Comparison of ENCODE assay signal across 8 cellular contexts in the genomic region with DNA sequence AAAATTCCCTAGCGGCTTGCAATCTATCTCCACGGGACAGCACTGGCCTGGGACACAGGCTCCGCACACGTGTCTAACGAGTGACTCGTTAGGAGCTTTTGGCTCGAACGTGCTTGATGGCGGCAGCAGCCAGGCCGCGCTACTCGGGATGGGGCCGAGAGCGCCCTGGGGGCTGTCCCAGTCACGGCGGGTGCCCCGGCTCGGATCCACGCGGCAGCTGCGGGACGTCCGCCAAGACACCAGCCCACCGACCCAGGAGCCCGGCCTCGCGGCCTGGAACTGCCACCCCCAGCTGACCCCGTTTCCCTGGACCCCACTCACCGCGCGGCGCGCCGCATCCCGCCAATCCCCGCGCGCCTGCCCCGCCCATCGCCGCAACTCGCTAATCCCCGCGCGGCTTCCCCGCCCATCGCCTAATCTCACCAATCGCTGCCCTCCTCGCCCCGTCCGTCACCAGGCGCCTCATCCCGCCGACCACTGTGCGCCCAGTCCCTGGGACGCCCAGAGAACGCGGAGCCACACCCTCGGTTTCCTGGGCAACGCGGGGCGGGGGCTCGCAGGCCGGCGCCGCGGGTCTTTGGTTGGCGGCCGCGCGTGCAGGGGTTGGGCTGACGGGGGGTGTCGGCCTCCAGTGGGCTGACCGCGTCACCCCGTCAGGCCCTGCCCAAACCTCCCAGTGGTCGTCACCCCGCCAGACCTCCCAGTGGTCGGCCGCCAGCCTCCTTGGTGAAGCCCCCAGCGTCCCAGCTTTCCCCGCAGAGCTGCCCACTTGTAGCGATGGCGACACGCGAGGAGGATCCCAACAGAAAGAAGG. TPM values are rescaled to one million over a fixed set of nuclear protein-coding genes. Genes with fewer than 3 reads are reported as not detected.
DNase-seq lines count a peak whose midpoint lies in the region; ATAC-seq, FAIRE-seq and TF ChIP-seq lines count a peak whose summit lies in the region.

A gene (minus strand): TSS at position 359 of the 814 bp plus-strand sequence. CDS start 1,495 bp downstream, outside the sequence.

- H3K36me3 ChIP-seq in OCI-LY3 (replicated peaks; ENCODE audit: low read depth, low read length): peaks cover 31% of the 10 kb centered on the region

- peak within 1 kb of the TSS; percentile 30 for H3K27ac ChIP-seq in OCI-LY3 (ENCODE audit: low read length)

- peak within 1 kb of the TSS; percentile 77 for H3K9ac ChIP-seq in OCI-LY3 (ENCODE audit: low read length)

- peak; percentile 100 for DNase-seq in D721Med (ENCODE audit: insufficient read length, low spot score)
- DNase-seq in HuH-7 (ENCODE audit: low spot score): peak; percentile 100
- DNase-seq in activated T-cell treated with anti-CD3 and anti-CD28 coated beads for 24 hours (ENCODE audit: low read depth): peak; percentile 98
- peak; percentile 99 for DNase-seq in epidermal melanocyte (ENCODE audit: insufficient read length, low spot score)
- peak; percentile 90 to 92 for DNase-seq in stimulated activated CD8-positive, alpha-beta memory T cell treated with anti-CD3 and anti-CD28 coated beads, Interleukin-4, amount 100 ng/mL, for 1 hour (ENCODE audit: low read depth in 2 of 2, low spot score in 1 of 2)

- FAIRE-seq in D721Med (lab: Jason Lieb, UNC): no peak

- H3K4me1 ChIP-seq in OCI-LY3 (ENCODE audit: low read length) (peaks cover 8% of the 10 kb centered on the region), mononuclear cell (ENCODE audit: insufficient read depth, low read length) (peaks cover 18% of the 10 kb centered on the region)

- H3K79me2 ChIP-seq in OCI-LY3 (ENCODE audit: low read length): peaks cover 45% of the 10 kb centered on the region

- H3K9me3 ChIP-seq in OCI-LY3 (ENCODE audit: insufficient read depth, low read length) (no peaks in the 10 kb centered on the region), mononuclear cell (ENCODE audit: low read depth, low read length) (no peaks in the 10 kb centered on the region)

- TF ChIP-seq CTCF in D721Med (IDR thresholded peaks at IDR 0.05; ENCODE audit: insufficient read depth, missing control alignments) (no peak), OCI-LY3 (IDR thresholded peaks at IDR 0.05; ENCODE audit: low read depth, low read length) (no peak)

- H3K27me3 ChIP-seq in OCI-LY3 (ENCODE audit: low read depth, low read length) (no peaks in the 10 kb centered on the region), mononuclear cell (ENCODE audit: insufficient read depth, low read length) (no peaks in the 10 kb centered on the region)

- H3K4me2 ChIP-seq in OCI-LY3 (ENCODE audit: low read length): peak within 1 kb of the TSS; percentile 95

- H4K20me1 ChIP-seq in OCI-LY3 (ENCODE audit: insufficient read depth, low read length): 0 out of 2 replicates have a peak, but pooled peaks cover 6% of the 10 kb centered on the region

- H3K4me3 ChIP-seq in OCI-LY3 (ENCODE audit: low read length) (peak within 1 kb of the TSS; percentile 92), mononuclear cell (ENCODE audit: low read length) (peak within 1 kb of the TSS; percentile 76)

- H2AFZ ChIP-seq in OCI-LY3 (ENCODE audit: low read depth, low read length): peak within 1 kb of the TSS; percentile 30; the same call in 1 of the 2 replicates

- ATAC-seq in GM21515 (IDR thresholded peaks at IDR 0.05; ENCODE audit: unreplicated experiment): peak; percentile 96

RNA-seq across cellular contexts. Expression of the gene that starts here (rescaled TPM):
- total RNA-seq in mononuclear cell: 14.9 TPM

Comparison
In these comparisons a context has a peak if more than half of its experiments do, and no peak if none do; other contexts are left out.
1. Peak in every context shown above with its lines: DNase-seq, ATAC-seq, H3K4me3 ChIP-seq and H3K27ac ChIP-seq.